ENCODE assay signal across 13 cellular contexts in genomic region chr13:40549500-40550094, GRCh38.
A peak's percentile ranks its signal among the peaks of the same experiment; 100 is the strongest.
DNase-seq lines count a peak whose midpoint lies in the region; ATAC-seq and TF ChIP-seq lines count a peak whose summit lies in the region.
"Had no signal": no experiment of that assay in that cellular context is flagged by ENCODE, and none has a peak within 500 bp of the region (broad histone marks: within the 10 kb centered on the region; RNA-seq: fewer than 3 reads in every experiment).

No MANE protein-coding gene starts in this region.

- no peak for TF ChIP-seq CTCF in lower lobe of right lung (IDR thresholded peaks at IDR 0.05)

- peaks cover 23 to 39% of the 10 kb centered on the region in 2 experiments for H3K4me1 ChIP-seq in trophoblast cell (ENCODE audit: control insufficient read depth in 1 of 2, insufficient read depth in 2 of 2, low read length in 2 of 2)
- peaks cover 8% of the 10 kb centered on the region for H3K4me1 ChIP-seq in lower lobe of right lung

- intact Hi-C loops in lower lobe of right lung (cut with DNase I), result no loop called here

- peak overlapping the region; percentile 28 for H3K27ac ChIP-seq in trophoblast cell (ENCODE audit: low read depth, low read length)
- H3K27ac ChIP-seq in lower lobe of right lung, result no peak overlapping the region

- no peak overlapping the region for H3K4me2 ChIP-seq in trophoblast cell (ENCODE audit: low read length)

- no peak overlapping the region for H2AFZ ChIP-seq in trophoblast cell (ENCODE audit: insufficient read depth, low read length, poor library complexity)

- no peaks in the 10 kb centered on the region for H3K27me3 ChIP-seq in trophoblast cell (ENCODE audit: insufficient read depth, low read length)
- no peaks in the 10 kb centered on the region for H3K27me3 ChIP-seq in lower lobe of right lung (ENCODE audit: low read depth)

- DNase-seq in EH (ENCODE audit: low read depth), result peak; percentile 84
- DNase-seq in RPMI7951 (ENCODE audit: low read depth), result peak; percentile 77
- DNase-seq in glomerular visceral epithelial cell (ENCODE audit: extremely low spot score), result peak; percentile 14
- no peak for DNase-seq in trophoblast cell
- DNase-seq in RPMI8226, result no peak
- no peak for DNase-seq in lower lobe of right lung
- DNase-seq in NCI-H2171 (lab: John Stamatoyannopoulos, UW), result no peak
- DNase-seq: effector CD8-positive, alpha-beta T cell; foreskin melanocyte; KG1; NCI-H146; NCI-H510A had no signal

- H4K12ac ChIP-seq in trophoblast cell (ENCODE audit: low read depth, low read length), result no peak overlapping the region

- no peak overlapping the region for H2AK5ac ChIP-seq in trophoblast cell (ENCODE audit: low read length)

- H3K4ac ChIP-seq in trophoblast cell (ENCODE audit: low read depth, low read length), result no peak overlapping the region

- no peak overlapping the region for H4K8ac ChIP-seq in trophoblast cell (ENCODE audit: low read depth, low read length)

- H3K79me1 ChIP-seq in trophoblast cell (ENCODE audit: low read length), result peaks cover 21% of the 10 kb centered on the region

- no peak overlapping the region for H4K91ac ChIP-seq in trophoblast cell (ENCODE audit: low read depth, low read length)

- no peak overlapping the region for H3K23ac ChIP-seq in trophoblast cell (ENCODE audit: low read length)

- peaks cover 2% of the 10 kb centered on the region for H3K79me2 ChIP-seq in trophoblast cell (ENCODE audit: control insufficient read depth, insufficient read depth, low read length, poor library complexity)

- H3K18ac ChIP-seq in trophoblast cell (ENCODE audit: low read length), result no peak overlapping the region

- H2BK12ac ChIP-seq in trophoblast cell (ENCODE audit: low read length), result peak overlapping the region; percentile 56

- no peaks in the 10 kb centered on the region for H3K9me3 ChIP-seq in trophoblast cell (ENCODE audit: insufficient read depth, low read depth, low read length)
- no peaks in the 10 kb centered on the region for H3K9me3 ChIP-seq in lower lobe of right lung

- ATAC-seq in lower lobe of right lung, result no peak
- ATAC-seq: SK-N-SH treated with all-trans-retinoic acid at 6 μM for 48 hours had no signal

- peak overlapping the region; percentile 19 for H3K14ac ChIP-seq in trophoblast cell (ENCODE audit: low read length)

- H3K4me3 ChIP-seq in trophoblast cell (ENCODE audit: low read depth, low read length) (no peak overlapping the region), lower lobe of right lung (no peak overlapping the region)

- H2BK120ac ChIP-seq in trophoblast cell (ENCODE audit: insufficient read depth, low read length, poor library complexity), result no peak overlapping the region

- H3K36me3 ChIP-seq in trophoblast cell (ENCODE audit: control insufficient read depth in 1 of 2, insufficient read depth in 2 of 2, low read length in 2 of 2), result no peaks in the 10 kb centered on the region
- no peaks in the 10 kb centered on the region for H3K36me3 ChIP-seq in lower lobe of right lung

- no peak overlapping the region for H3K9ac ChIP-seq in trophoblast cell (ENCODE audit: low read length)

- peak overlapping the region; percentile 41 for H2BK5ac ChIP-seq in trophoblast cell (ENCODE audit: low read depth, low read length, poor library complexity)

Comparison
In these comparisons a context has a peak if more than half of its experiments do, and no peak if none do; other contexts are left out.
1. DNase-seq: peak in EH (single experiment), RPMI7951 (single experiment) and glomerular visceral epithelial cell (single experiment); none in trophoblast cell (0 of 2), RPMI8226 (single experiment), lower lobe of right lung (single experiment) and NCI-H2171 (single experiment).